Comparison of ENCODE assay signal across 2 cellular contexts in the genomic region with DNA sequence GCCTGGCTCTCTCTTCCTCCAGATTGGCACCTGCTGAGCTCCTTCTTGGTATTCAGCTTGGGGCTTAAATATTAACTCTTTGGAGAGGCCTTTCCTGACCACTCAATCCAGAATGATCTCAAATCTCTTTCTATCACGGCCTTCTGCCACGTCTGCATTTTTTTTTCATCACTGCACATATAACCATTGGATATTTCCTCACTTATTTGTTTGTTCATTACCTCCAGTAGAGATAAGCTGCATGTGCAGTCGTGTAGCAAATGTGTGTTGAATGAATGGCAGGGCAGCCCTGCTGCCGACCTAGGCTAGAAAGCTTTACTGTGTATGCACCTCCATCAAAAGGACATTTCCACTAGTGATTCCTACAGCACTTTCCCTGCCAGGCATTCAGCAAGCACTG.
A peak's percentile ranks its signal among the peaks of the same experiment; 100 is the strongest.
TF ChIP-seq lines count a peak whose summit lies in the region.

No MANE protein-coding gene starts in this region.

TF ChIP-seq in HepG2, 621 proteins besides CTCF, POLR2A, EP300 and RAD21:
- no peak for TF ChIP-seq HMG20A (CRISPR knock-in tag; IDR thresholded peaks at IDR 0.05; ENCODE audit: borderline replicate concordance)
- peak; percentile 17 to 56; a peak in 2 of 4 replicates for TF ChIP-seq MAFK (conservative IDR thresholded peaks at IDR 0.05 in 1 of 2, IDR thresholded peaks at IDR 0.05 in 1 of 2; ENCODE audit: low read length in 2 of 2)
- no peak for TF ChIP-seq FOXP1 (IDR thresholded peaks at IDR 0.05)
- no peak for TF ChIP-seq FOXP1 (CRISPR knock-in tag; IDR thresholded peaks at IDR 0.05)

TF ChIP-seq in H1, 55 proteins besides CTCF, POLR2A, EP300 and RAD21:
- TF ChIP-seq CREB1 (IDR thresholded peaks at IDR 0.05) (no peak), BACH1 (IDR thresholded peaks at IDR 0.05; ENCODE audit: low read length) (no peak), KDM1A (IDR thresholded peaks at IDR 0.05; ENCODE audit: borderline replicate concordance, low read length) (no peak), JUN (IDR thresholded peaks at IDR 0.05; ENCODE audit: low read depth, low read length) (no peak), SIX5 (IDR thresholded peaks at IDR 0.05; ENCODE audit: low read depth, low read length) (no peak), SP4 (IDR thresholded peaks at IDR 0.05; ENCODE audit: low read length) (no peak), MAX (IDR thresholded peaks at IDR 0.05) (no peak), POU5F1 (IDR thresholded peaks at IDR 0.05; ENCODE audit: low read depth, low read length) (no peak), RNF2 (IDR thresholded peaks at IDR 0.05; ENCODE audit: borderline replicate concordance, low read depth, low read length, missing control alignments, poor library complexity, severe bottlenecking) (no peak), CBX8 (IDR thresholded peaks at IDR 0.05; ENCODE audit: borderline replicate concordance, low read depth, low read length) (no peak), SIRT6 (IDR thresholded peaks at IDR 0.05; ENCODE audit: low read length) (no peak), SP1 (IDR thresholded peaks at IDR 0.05; ENCODE audit: low read depth, low read length) (no peak)
